In genomic region chr1:214422137-214422671, GRCh38 we compare ENCODE assay signal across 15 cellular contexts.
A peak's percentile ranks its signal among the peaks of the same experiment; 100 is the strongest.
DNase-seq lines count a peak whose midpoint lies in the region; ATAC-seq and TF ChIP-seq lines count a peak whose summit lies in the region.
"Had no signal": no experiment of that assay in that cellular context is flagged by ENCODE, and none has a peak within 500 bp of the region (broad histone marks: within the 10 kb centered on the region; RNA-seq: fewer than 3 reads in every experiment).

No MANE protein-coding gene starts in this region.

- H3K4me3 Mint-ChIP-seq in endothelial cell (ENCODE audit: unreplicated experiment): no peak overlapping the region
- H3K4me3 Mint-ChIP-seq: activated T-cell treated with anti-CD3 and anti-CD28 coated beads, Interleukin-2, amount 50 U/mL, for 24 hours; brain had no signal

- H3K4me3 ChIP-seq in GM23248: no peak overlapping the region
- no peak overlapping the region for H3K4me3 ChIP-seq in osteoblast (ENCODE audit: insufficient read depth, low read length)
- H3K4me3 ChIP-seq: esophagus squamous epithelium had no signal

- no peak for ATAC-seq in HG03520 (IDR thresholded peaks at IDR 0.05; ENCODE audit: unreplicated experiment)
- ATAC-seq in HG03095 (IDR thresholded peaks at IDR 0.05; ENCODE audit: unreplicated experiment): no peak

- H3K4me1 ChIP-seq in GM23248 (ENCODE audit: insufficient read depth) (peaks cover 84% of the 10 kb centered on the region), osteoblast (ENCODE audit: insufficient read depth, low read length) (peaks cover 89% of the 10 kb centered on the region)

- no peak for TF ChIP-seq CTCF in endothelial cell (IDR thresholded peaks at IDR 0.05; ENCODE audit: unreplicated experiment)
- TF ChIP-seq CTCF in osteoblast (IDR thresholded peaks at IDR 0.05; ENCODE audit: extremely low read depth, low read depth, low read length): no peak

- H3K27me3 ChIP-seq in GM23248 (replicated peaks; ENCODE audit: insufficient read depth): no peaks in the 10 kb centered on the region
- H3K27me3 ChIP-seq in osteoblast (ENCODE audit: insufficient read depth, low read length): no peaks in the 10 kb centered on the region
- H3K27me3 ChIP-seq: esophagus squamous epithelium had no signal

- H3K27me3 Mint-ChIP-seq in endothelial cell (ENCODE audit: unreplicated experiment): peaks cover 1% of the 10 kb centered on the region
- H3K27me3 Mint-ChIP-seq: activated T-cell treated with anti-CD3 and anti-CD28 coated beads, Interleukin-2, amount 50 U/mL, for 24 hours had no signal

- no peaks in the 10 kb centered on the region for H3K9me3 ChIP-seq in GM23248 (ENCODE audit: low read depth)
- no peaks in the 10 kb centered on the region for H3K9me3 ChIP-seq in osteoblast (ENCODE audit: low read depth, low read length)
- H3K9me3 ChIP-seq: esophagus squamous epithelium had no signal

- H3K9ac ChIP-seq in GM23248: peak overlapping the region; percentile 9; the same call in 1 of the 2 replicates

- H3K36me3 ChIP-seq in GM23248 (ENCODE audit: low read depth) (no peaks in the 10 kb centered on the region), osteoblast (ENCODE audit: insufficient read depth, low read length) (no peaks in the 10 kb centered on the region)
- H3K36me3 ChIP-seq: esophagus squamous epithelium had no signal

- H2AFZ ChIP-seq in GM23248: no peak overlapping the region
- H2AFZ ChIP-seq in osteoblast (ENCODE audit: low read length): no peak overlapping the region

- peak overlapping the region; percentile 40 for H3K27ac Mint-ChIP-seq in endothelial cell (ENCODE audit: unreplicated experiment)
- H3K27ac Mint-ChIP-seq: activated T-cell treated with anti-CD3 and anti-CD28 coated beads, Interleukin-2, amount 50 U/mL, for 24 hours; brain had no signal

- H3K36me3 Mint-ChIP-seq in endothelial cell (ENCODE audit: low read depth, unreplicated experiment): peaks cover 8% of the 10 kb centered on the region
- H3K36me3 Mint-ChIP-seq: brain had no signal

- H3K4me1 Mint-ChIP-seq in endothelial cell (ENCODE audit: unreplicated experiment): peaks cover 31% of the 10 kb centered on the region

- H3K79me2 ChIP-seq in GM23248 (ENCODE audit: insufficient read depth) (peaks cover 98% of the 10 kb centered on the region), osteoblast (ENCODE audit: insufficient read depth, low read length) (peaks cover 85% of the 10 kb centered on the region)

- H3F3A ChIP-seq in GM23248 (ENCODE audit: insufficient read depth): peaks cover 94% of the 10 kb centered on the region

- H4K20me1 ChIP-seq in GM23248 (ENCODE audit: insufficient read depth) (no peaks in the 10 kb centered on the region), osteoblast (ENCODE audit: insufficient read depth, low read length) (no peaks in the 10 kb centered on the region)

- H3K4me2 ChIP-seq in GM23248 (ENCODE audit: unreplicated experiment) (peak overlapping the region; percentile 46), osteoblast (ENCODE audit: insufficient read depth, low read length) (peak overlapping the region; percentile 54)

- peak overlapping the region; percentile 76 for H3K27ac ChIP-seq in GM23248
- H3K27ac ChIP-seq in osteoblast (ENCODE audit: low read depth, low read length): peak overlapping the region; percentile 94
- H3K27ac ChIP-seq: esophagus squamous epithelium had no signal

- H3K9me2 ChIP-seq in GM23248 (ENCODE audit: insufficient read depth): no peaks in the 10 kb centered on the region

- in situ Hi-C loops in GM23248 (cut with MboI): no loop called here

- H3K9me3 Mint-ChIP-seq in endothelial cell (ENCODE audit: unreplicated experiment): no peaks in the 10 kb centered on the region

- WGBS in GM23248 (ENCODE audit: low coverage in 1 of 2, low lambda C conversion rate in 2 of 2, missing lambda C conversion rate in 2 of 2), 2 experiments: 40 to 53% methylated on average over 8 of the region's 8 CpGs

- peak; percentile 82 for DNase-seq in GM23248
- peak; percentile 9 for DNase-seq in RKO (ENCODE audit: low spot score)
- DNase-seq in endothelial cell (ENCODE audit: low spot score): no peak
- DNase-seq in osteoblast (ENCODE audit: insufficient read length, low spot score, missing footprints): peak; percentile 72
- DNase-seq in pons (ENCODE audit: low spot score): no peak
- no peak for DNase-seq in HUDEP-2 (lab: John Stamatoyannopoulos, UW; ENCODE audit: unreplicated experiment in 76 of 76)
- DNase-seq: activated T-cell treated with anti-CD3 and anti-CD28 coated beads, Interleukin-2, amount 50 U/mL, for 24 hours; esophagus squamous epithelium; left cardiac atrium; NCI-H446; SIG-M5; stimulated activated naive CD4-positive, alpha-beta T cell treated with Interleukin-2 at 50 U/mL for 16 hours had no signal

Comparison
In these comparisons a context has a peak if more than half of its experiments do, and no peak if none do; other contexts are left out.
1. DNase-seq: peak in GM23248 (single experiment), RKO (single experiment) and osteoblast (single experiment); none in endothelial cell (single experiment), pons (single experiment) and HUDEP-2 (0 of 76).